ENCODE assay signal across 1 cellular context in the genomic region with DNA sequence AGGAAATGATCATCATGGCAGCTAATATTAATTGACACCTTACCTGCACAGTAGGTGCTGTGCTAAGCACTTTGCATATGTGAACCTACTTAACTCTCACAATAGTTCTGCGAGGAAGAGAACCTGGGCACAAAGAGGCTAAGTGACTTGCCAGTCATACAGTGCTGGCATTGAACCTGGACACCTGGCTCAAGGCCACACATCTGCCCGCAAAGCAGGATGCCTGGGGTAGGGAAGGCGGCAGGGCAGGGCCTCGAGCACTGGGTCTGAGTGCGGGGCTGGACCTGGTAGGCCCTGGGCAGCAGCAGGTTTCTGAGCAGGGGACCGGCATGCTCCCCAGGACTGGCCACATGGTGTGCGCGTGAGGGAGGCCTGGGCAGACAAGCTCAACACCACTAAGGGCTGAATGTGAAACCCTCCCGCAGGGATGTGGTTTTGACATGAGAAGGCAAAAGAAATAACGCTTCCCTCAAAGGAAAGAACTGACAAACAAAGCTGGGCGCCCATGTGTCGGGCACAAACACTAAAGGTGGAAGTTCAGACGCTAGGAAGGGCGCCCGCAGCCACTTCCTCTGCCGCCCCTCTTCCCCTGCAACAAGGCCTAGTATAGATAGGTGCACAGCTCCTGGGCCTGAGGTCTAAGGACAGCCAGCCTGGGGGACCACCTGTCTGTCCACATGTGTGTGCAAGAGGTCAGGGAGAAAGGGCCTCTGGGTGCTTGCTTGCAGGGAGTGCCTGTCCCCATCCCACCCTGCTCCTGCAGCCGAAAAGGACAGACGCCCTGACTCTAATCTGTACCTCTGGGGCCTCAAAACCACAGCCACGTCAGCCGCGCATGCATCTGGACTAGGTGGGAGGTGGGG.
TF ChIP-seq lines count a peak whose summit lies in the region.

No MANE protein-coding gene starts in this region.

TF ChIP-seq in HepG2, 621 proteins besides CTCF, POLR2A, EP300 and RAD21 (continued from another document and continues in another):
- TF ChIP-seq ZNF292 (CRISPR knock-in tag; IDR thresholded peaks at IDR 0.05; ENCODE audit: borderline replicate concordance, low read depth) (no peak), SIN3A (IDR thresholded peaks at IDR 0.05; ENCODE audit: borderline replicate concordance, low read depth, low read length) (no peak), SMYD3 (CRISPR knock-in tag; IDR thresholded peaks at IDR 0.05) (no peak), ATRX (CRISPR knock-in tag; IDR thresholded peaks at IDR 0.05; ENCODE audit: borderline replicate concordance) (no peak), RFXAP (CRISPR knock-in tag; IDR thresholded peaks at IDR 0.05; ENCODE audit: borderline replicate concordance) (no peak), ZNF275 (CRISPR knock-in tag; IDR thresholded peaks at IDR 0.05; ENCODE audit: borderline replicate concordance) (no peak), CCDC6 (CRISPR knock-in tag; IDR thresholded peaks at IDR 0.05) (no peak), ZNF574 (CRISPR knock-in tag; IDR thresholded peaks at IDR 0.05) (no peak), MYC (CRISPR knock-in tag; IDR thresholded peaks at IDR 0.05; ENCODE audit: borderline replicate concordance) (0 out of 2 replicates have a peak, but pooled peaks have one; percentile 29), MEIS1 (CRISPR knock-in tag; IDR thresholded peaks at IDR 0.05; ENCODE audit: borderline replicate concordance) (no peak), ARID3A (IDR thresholded peaks at IDR 0.05; ENCODE audit: low read depth, low read length) (no peak), RBM39 (IDR thresholded peaks at IDR 0.05; ENCODE audit: low read depth, low read length, poor library complexity, severe bottlenecking) (no peak), NR2F1 (CRISPR knock-in tag; IDR thresholded peaks at IDR 0.05) (no peak), ZNF431 (CRISPR knock-in tag; IDR thresholded peaks at IDR 0.05; ENCODE audit: borderline replicate concordance, low read depth) (no peak), ZBTB26 (CRISPR knock-in tag; IDR thresholded peaks at IDR 0.05; ENCODE audit: borderline replicate concordance) (no peak), NFKBIZ (CRISPR knock-in tag; IDR thresholded peaks at IDR 0.05) (no peak), MXD4 (CRISPR knock-in tag; IDR thresholded peaks at IDR 0.05) (no peak)
- TF ChIP-seq, protein P1, sequence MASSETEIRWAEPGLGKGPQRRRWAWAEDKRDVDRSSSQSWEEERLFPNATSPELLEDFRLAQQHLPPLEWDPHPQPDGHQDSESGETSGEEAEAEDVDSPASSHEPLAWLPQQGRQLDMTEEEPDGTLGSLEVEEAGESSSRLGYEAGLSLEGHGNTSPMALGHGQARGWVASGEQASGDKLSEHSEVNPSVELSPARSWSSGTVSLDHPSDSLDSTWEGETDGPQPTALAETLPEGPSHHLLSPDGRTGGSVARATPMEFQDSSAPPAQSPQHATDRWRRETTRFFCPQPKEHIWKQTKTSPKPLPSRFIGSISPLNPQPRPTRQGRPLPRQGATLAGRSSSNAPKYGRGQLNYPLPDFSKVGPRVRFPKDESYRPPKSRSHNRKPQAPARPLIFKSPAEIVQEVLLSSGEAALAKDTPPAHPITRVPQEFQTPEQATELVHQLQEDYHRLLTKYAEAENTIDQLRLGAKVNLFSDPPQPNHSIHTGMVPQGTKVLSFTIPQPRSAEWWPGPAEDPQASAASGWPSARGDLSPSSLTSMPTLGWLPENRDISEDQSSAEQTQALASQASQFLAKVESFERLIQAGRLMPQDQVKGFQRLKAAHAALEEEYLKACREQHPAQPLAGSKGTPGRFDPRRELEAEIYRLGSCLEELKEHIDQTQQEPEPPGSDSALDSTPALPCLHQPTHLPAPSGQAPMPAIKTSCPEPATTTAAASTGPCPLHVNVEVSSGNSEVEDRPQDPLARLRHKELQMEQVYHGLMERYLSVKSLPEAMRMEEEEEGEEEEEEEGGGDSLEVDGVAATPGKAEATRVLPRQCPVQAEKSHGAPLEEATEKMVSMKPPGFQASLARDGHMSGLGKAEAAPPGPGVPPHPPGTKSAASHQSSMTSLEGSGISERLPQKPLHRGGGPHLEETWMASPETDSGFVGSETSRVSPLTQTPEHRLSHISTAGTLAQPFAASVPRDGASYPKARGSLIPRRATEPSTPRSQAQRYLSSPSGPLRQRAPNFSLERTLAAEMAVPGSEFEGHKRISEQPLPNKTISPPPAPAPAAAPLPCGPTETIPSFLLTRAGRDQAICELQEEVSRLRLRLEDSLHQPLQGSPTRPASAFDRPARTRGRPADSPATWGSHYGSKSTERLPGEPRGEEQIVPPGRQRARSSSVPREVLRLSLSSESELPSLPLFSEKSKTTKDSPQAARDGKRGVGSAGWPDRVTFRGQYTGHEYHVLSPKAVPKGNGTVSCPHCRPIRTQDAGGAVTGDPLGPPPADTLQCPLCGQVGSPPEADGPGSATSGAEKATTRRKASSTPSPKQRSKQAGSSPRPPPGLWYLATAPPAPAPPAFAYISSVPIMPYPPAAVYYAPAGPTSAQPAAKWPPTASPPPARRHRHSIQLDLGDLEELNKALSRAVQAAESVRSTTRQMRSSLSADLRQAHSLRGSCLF (CRISPR knock-in tag; IDR thresholded peaks at IDR 0.05; ENCODE audit: borderline replicate concordance) = no peak
- TF ChIP-seq, protein P2, sequence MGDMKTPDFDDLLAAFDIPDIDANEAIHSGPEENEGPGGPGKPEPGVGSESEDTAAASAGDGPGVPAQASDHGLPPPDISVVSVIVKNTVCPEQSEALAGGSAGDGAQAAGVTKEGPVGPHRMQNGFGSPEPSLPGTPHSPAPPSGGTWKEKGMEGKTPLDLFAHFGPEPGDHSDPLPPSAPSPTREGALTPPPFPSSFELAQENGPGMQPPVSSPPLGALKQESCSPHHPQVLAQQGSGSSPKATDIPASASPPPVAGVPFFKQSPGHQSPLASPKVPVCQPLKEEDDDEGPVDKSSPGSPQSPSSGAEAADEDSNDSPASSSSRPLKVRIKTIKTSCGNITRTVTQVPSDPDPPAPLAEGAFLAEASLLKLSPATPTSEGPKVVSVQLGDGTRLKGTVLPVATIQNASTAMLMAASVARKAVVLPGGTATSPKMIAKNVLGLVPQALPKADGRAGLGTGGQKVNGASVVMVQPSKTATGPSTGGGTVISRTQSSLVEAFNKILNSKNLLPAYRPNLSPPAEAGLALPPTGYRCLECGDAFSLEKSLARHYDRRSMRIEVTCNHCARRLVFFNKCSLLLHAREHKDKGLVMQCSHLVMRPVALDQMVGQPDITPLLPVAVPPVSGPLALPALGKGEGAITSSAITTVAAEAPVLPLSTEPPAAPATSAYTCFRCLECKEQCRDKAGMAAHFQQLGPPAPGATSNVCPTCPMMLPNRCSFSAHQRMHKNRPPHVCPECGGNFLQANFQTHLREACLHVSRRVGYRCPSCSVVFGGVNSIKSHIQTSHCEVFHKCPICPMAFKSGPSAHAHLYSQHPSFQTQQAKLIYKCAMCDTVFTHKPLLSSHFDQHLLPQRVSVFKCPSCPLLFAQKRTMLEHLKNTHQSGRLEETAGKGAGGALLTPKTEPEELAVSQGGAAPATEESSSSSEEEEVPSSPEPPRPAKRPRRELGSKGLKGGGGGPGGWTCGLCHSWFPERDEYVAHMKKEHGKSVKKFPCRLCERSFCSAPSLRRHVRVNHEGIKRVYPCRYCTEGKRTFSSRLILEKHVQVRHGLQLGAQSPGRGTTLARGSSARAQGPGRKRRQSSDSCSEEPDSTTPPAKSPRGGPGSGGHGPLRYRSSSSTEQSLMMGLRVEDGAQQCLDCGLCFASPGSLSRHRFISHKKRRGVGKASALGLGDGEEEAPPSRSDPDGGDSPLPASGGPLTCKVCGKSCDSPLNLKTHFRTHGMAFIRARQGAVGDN (CRISPR knock-in tag; IDR thresholded peaks at IDR 0.05) = peak; percentile 73
- TF ChIP-seq, protein P3, sequence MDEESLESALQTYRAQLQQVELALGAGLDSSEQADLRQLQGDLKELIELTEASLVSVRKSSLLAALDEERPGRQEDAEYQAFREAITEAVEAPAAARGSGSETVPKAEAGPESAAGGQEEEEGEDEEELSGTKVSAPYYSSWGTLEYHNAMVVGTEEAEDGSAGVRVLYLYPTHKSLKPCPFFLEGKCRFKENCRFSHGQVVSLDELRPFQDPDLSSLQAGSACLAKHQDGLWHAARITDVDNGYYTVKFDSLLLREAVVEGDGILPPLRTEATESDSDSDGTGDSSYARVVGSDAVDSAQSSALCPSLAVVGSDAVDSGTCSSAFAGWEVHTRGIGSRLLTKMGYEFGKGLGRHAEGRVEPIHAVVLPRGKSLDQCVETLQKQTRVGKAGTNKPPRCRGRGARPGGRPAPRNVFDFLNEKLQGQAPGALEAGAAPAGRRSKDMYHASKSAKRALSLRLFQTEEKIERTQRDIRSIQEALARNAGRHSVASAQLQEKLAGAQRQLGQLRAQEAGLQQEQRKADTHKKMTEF (CRISPR knock-in tag; IDR thresholded peaks at IDR 0.05) = no peak
- TF ChIP-seq, protein P4, sequence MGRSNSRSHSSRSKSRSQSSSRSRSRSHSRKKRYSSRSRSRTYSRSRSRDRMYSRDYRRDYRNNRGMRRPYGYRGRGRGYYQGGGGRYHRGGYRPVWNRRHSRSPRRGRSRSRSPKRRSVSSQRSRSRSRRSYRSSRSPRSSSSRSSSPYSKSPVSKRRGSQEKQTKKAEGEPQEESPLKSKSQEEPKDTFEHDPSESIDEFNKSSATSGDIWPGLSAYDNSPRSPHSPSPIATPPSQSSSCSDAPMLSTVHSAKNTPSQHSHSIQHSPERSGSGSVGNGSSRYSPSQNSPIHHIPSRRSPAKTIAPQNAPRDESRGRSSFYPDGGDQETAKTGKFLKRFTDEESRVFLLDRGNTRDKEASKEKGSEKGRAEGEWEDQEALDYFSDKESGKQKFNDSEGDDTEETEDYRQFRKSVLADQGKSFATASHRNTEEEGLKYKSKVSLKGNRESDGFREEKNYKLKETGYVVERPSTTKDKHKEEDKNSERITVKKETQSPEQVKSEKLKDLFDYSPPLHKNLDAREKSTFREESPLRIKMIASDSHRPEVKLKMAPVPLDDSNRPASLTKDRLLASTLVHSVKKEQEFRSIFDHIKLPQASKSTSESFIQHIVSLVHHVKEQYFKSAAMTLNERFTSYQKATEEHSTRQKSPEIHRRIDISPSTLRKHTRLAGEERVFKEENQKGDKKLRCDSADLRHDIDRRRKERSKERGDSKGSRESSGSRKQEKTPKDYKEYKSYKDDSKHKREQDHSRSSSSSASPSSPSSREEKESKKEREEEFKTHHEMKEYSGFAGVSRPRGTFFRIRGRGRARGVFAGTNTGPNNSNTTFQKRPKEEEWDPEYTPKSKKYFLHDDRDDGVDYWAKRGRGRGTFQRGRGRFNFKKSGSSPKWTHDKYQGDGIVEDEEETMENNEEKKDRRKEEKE (IDR thresholded peaks at IDR 0.05) = no peak
